Comparison of ENCODE assay signal across 9 cellular contexts in genomic region chr9:121362813-121363585, GRCh38. TPM values are rescaled to one million over a fixed set of nuclear protein-coding genes. Genes with fewer than 3 reads are reported as not detected.
A peak's percentile ranks its signal among the peaks of the same experiment; 100 is the strongest.
DNase-seq lines count a peak whose midpoint lies in the region; ATAC-seq and TF ChIP-seq lines count a peak whose summit lies in the region.
"Had no signal": no experiment of that assay in that cellular context is flagged by ENCODE, and none has a peak within 500 bp of the region (broad histone marks: within the 10 kb centered on the region; RNA-seq: fewer than 3 reads in every experiment).

No MANE protein-coding gene starts in this region.

- no peaks in the 10 kb centered on the region for H3K9me3 Mint-ChIP-seq in T-cell
- H3K9me3 Mint-ChIP-seq in activated naive CD8-positive, alpha-beta T cell treated with anti-CD3 and anti-CD28 coated beads, Interleukin-2, amount 50 U/mL, for 24 hours, result no peaks in the 10 kb centered on the region

- DNase-seq in COLO829 (ENCODE audit: low spot score) (peak; percentile 46), T-cell (no peak), foreskin melanocyte (peak; percentile 84), prostate gland (ENCODE audit: low spot score) (no peak), globus pallidus (ENCODE audit: low spot score) (no peak), NCI-H1417 (lab: John Stamatoyannopoulos, UW) (no peak)
- DNase-seq in effector CD8-positive, alpha-beta T cell (lab: John Stamatoyannopoulos, UW), result no peak
- no peak for DNase-seq in activated naive CD8-positive, alpha-beta T cell treated with anti-CD3 and anti-CD28 coated beads, Interleukin-2, amount 50 U/mL, for 24 hours
- DNase-seq: amniotic stem cell had no signal

- H3K4me1 Mint-ChIP-seq in T-cell, result peaks cover 33 to 83% (median 77%) of the 10 kb centered on the region in 3 donors
- peaks cover 61% of the 10 kb centered on the region for H3K4me1 Mint-ChIP-seq in activated naive CD8-positive, alpha-beta T cell treated with anti-CD3 and anti-CD28 coated beads, Interleukin-2, amount 50 U/mL, for 24 hours

- POLR2A ChIA-PET in T-cell (lab: Charles Lee), result interaction anchor here in 1 of 2 donors (0.8 kb wide), 1 partner anchor 8 kb away, joined by 4 read pairs; no protein-coding TSS in a partner anchor

- peak overlapping the region; percentile 74 to 88 for H3K27ac ChIP-seq in prostate gland

- CTCF ChIA-PET in T-cell (lab: Charles Lee), result interaction anchor here in 1 of 2 donors (1.3 to 1.8 kb wide), 3 partner anchors 9 to 43 kb away, joined by 4 to 9 read pairs (median 4); no protein-coding TSS in a partner anchor

- no peak overlapping the region for H3K4me3 Mint-ChIP-seq in T-cell
- no peak overlapping the region for H3K4me3 Mint-ChIP-seq in activated naive CD8-positive, alpha-beta T cell treated with anti-CD3 and anti-CD28 coated beads, Interleukin-2, amount 50 U/mL, for 24 hours

- H3K4me3 ChIP-seq in prostate gland, result no peak overlapping the region

- H3K36me3 ChIP-seq in prostate gland, result no peaks in the 10 kb centered on the region

- intact Hi-C loops in prostate gland (cut with DNase I), result no loop called here

- H3K27me3 ChIP-seq in prostate gland (replicated peaks; ENCODE audit: insufficient read depth), result no peaks in the 10 kb centered on the region

- H3K4me1 ChIP-seq in prostate gland (replicated peaks), result peaks cover 4% of the 10 kb centered on the region

- TF ChIP-seq POLR2A in prostate gland (IDR thresholded peaks at IDR 0.05), result no peak

- TF ChIP-seq CTCF in prostate gland (IDR thresholded peaks at IDR 0.05), result no peak

- H3K9me3 ChIP-seq in prostate gland, result no peaks in the 10 kb centered on the region

- peaks cover 5% of the 10 kb centered on the region for H3K36me3 Mint-ChIP-seq in T-cell
- H3K36me3 Mint-ChIP-seq in activated naive CD8-positive, alpha-beta T cell treated with anti-CD3 and anti-CD28 coated beads, Interleukin-2, amount 50 U/mL, for 24 hours (ENCODE audit: low read depth), result peaks cover 2% of the 10 kb centered on the region

- no peaks in the 10 kb centered on the region for H3K27me3 Mint-ChIP-seq in T-cell
- H3K27me3 Mint-ChIP-seq in activated naive CD8-positive, alpha-beta T cell treated with anti-CD3 and anti-CD28 coated beads, Interleukin-2, amount 50 U/mL, for 24 hours, result no peaks in the 10 kb centered on the region

- H3K27ac Mint-ChIP-seq in T-cell, result peak overlapping the region; percentile 17 to 49
- H3K27ac Mint-ChIP-seq in activated naive CD8-positive, alpha-beta T cell treated with anti-CD3 and anti-CD28 coated beads, Interleukin-2, amount 50 U/mL, for 24 hours, result no peak overlapping the region

- ATAC-seq in T-cell (replicated peaks in 1 of 4), result no peak
- no peak for ATAC-seq in activated naive CD8-positive, alpha-beta T cell treated with anti-CD3 and anti-CD28 coated beads, Interleukin-2, amount 50 U/mL, for 24 hours

- WGBS in prostate gland, result 0% methylated on average over 2 of the region's 2 CpGs

RNA-seq across cellular contexts. Expression of gene STOM, which starts 7.1 kb away (rescaled TPM):
- 10 to 100 TPM; 24.2 to 73.9 (median 57.8) TPM for total RNA-seq in T-cell
- total RNA-seq in prostate gland, result 10 to 100 TPM; 64.3 to 85.1 TPM

Comparison
In these comparisons a context has a peak if more than half of its experiments do, and no peak if none do; other contexts are left out.
1. DNase-seq: peak in COLO829 (single experiment) and foreskin melanocyte (single experiment); none in T-cell (0 of 34), prostate gland (single experiment), globus pallidus (single experiment), effector CD8-positive, alpha-beta T cell (single experiment), activated naive CD8-positive, alpha-beta T cell treated with anti-CD3 and anti-CD28 coated beads, Interleukin-2, amount 50 U/mL, for 24 hours (single experiment) and NCI-H1417 (0 of 3).